ENCODE assay signal across 26 cellular contexts in genomic region chr2:105560157-105560556, GRCh38.
"Had no signal": no experiment of that assay in that cellular context is flagged by ENCODE, and none has a peak within 500 bp of the region (broad histone marks: within the 10 kb centered on the region; RNA-seq: fewer than 3 reads in every experiment).

No MANE protein-coding gene starts in this region.

- H3K4me3 ChIP-seq: stomach, suprapubic skin, testis, thoracic aorta, thyroid gland, tibial artery, tibial nerve, transverse colon, upper lobe of left lung, upper lobe of right lung, uterus, vagina had no signal

- H3K4me1 ChIP-seq: stomach, thyroid gland, tibial artery, tibial nerve, transverse colon, upper lobe of left lung, uterus had no signal

- H3K9me3 ChIP-seq: stomach, suprapubic skin, testis, thoracic aorta, thyroid gland, tibial artery, transverse colon, upper lobe of left lung, upper lobe of right lung, uterus, vagina had no signal

- H3K27ac ChIP-seq: stomach, suprapubic skin, testis, thoracic aorta, thyroid gland, tibial artery, tibial nerve, transverse colon, upper lobe of left lung, upper lobe of right lung, uterus, vagina had no signal

- ATAC-seq: stimulated activated effector memory CD8-positive, alpha-beta T cell treated with anti-CD3 and anti-CD28 coated beads, Interleukin-12 subunit alpha, Interleukin-12 subunit beta, amount 100 ng/mL, for 72 hours; stimulated activated memory B cell treated with anti-CD40 and anti-IgM and Interleukin-4, amounts not matched to agents 10 μg/mL and 1 μg/mL and 100 μg/mL, for 72 hours; stimulated activated naive CD8-positive, alpha-beta T cell treated with anti-CD3 and anti-CD28 coated beads, Interleukin-15, amount 100 ng/mL, for 72 hours; stimulated activated naive CD8-positive, alpha-beta T cell treated with anti-CD3 and anti-CD28 coated beads, Interleukin-15, Interleukin-2, amounts not matched to agents 100 U/mL and 50 U/mL, for 24 hours; upper lobe of right lung had no signal

- DNase-seq: stimulated activated CD4-positive, alpha-beta T cell treated with anti-CD3 and anti-CD28 coated beads, Interleukin-2, amount 100 ng/mL, for 48 hours; stimulated activated CD4-positive, alpha-beta T cell treated with anti-CD3 and anti-CD28 coated beads, Interleukin-4, amount 100 ng/mL, for 1 hour; stimulated activated CD4-positive, alpha-beta T cell treated with anti-CD3 and anti-CD28 coated beads, Interleukin-4, amount 100 ng/mL, for 24 hours; stimulated activated CD4-positive, alpha-beta T cell treated with anti-CD3 and anti-CD28 coated beads, Interleukin-4, amount 100 ng/mL, for 4 hours; stimulated activated CD8-positive, alpha-beta memory T cell treated with anti-CD3 and anti-CD28 coated beads, Interleukin-4, amount 100 ng/mL, for 48 hours; stimulated activated naive B cell treated with anti-CD40 and anti-IgM and Interleukin-4, amounts not matched to agents 10 μg/mL and 1 μg/mL and 100 μg/mL, for 72 hours; stimulated activated naive CD4-positive, alpha-beta T cell; stimulated activated naive CD4-positive, alpha-beta T cell treated with Interleukin-2 at 50 U/mL for 16 hours; stimulated activated naive CD8-positive, alpha-beta T cell treated with anti-CD3 and anti-CD28 coated beads, Interleukin-15, amount 100 ng/mL, for 72 hours; stimulated activated naive CD8-positive, alpha-beta T cell treated with anti-CD3 and anti-CD28 coated beads, Interleukin-15, Interleukin-2, amounts not matched to agents 100 U/mL and 50 U/mL, for 24 hours; stomach; substantia nigra; testis; thyroid gland; tibial artery; transverse colon; trophoblast cell; upper lobe of left lung; upper lobe of right lung; uterus had no signal

- H3K36me3 ChIP-seq: stomach, suprapubic skin, thoracic aorta, thyroid gland, tibial artery, tibial nerve, transverse colon, upper lobe of left lung, upper lobe of right lung, uterus, vagina had no signal

- H3K27me3 ChIP-seq: testis, thyroid gland, tibial nerve, upper lobe of left lung, upper lobe of right lung, uterus, vagina had no signal
